11 cellular contexts compared by ENCODE assay signal in genomic region chr6:124854338-124854922, GRCh38.
A peak's percentile ranks its signal among the peaks of the same experiment; 100 is the strongest.
DNase-seq lines count a peak whose midpoint lies in the region; ATAC-seq, FAIRE-seq and TF ChIP-seq lines count a peak whose summit lies in the region.
"Had no signal": no experiment of that assay in that cellular context is flagged by ENCODE, and none has a peak within 500 bp of the region (broad histone marks: within the 10 kb centered on the region; RNA-seq: fewer than 3 reads in every experiment).

No MANE protein-coding gene starts in this region.

- H3K27me3 Mint-ChIP-seq in natural killer cell (ENCODE audit: low read depth in 2 of 2): no peaks in the 10 kb centered on the region

- no peaks in the 10 kb centered on the region for H3K9me3 ChIP-seq in psoas muscle
- H3K9me3 ChIP-seq: BLaER1 treated with 17β-estradiol and CSF1 and Interleukin-3, amounts not matched to agents 10 nM and 100 nM had no signal

- WGBS in psoas muscle, 3 donors: 89 to 94% (median 90%) methylated on average over 1 of the region's 1 CpG

- no peaks in the 10 kb centered on the region for H3K27me3 ChIP-seq in bronchial epithelial cell (ENCODE audit: control insufficient read depth, insufficient read depth, low read length)
- no peaks in the 10 kb centered on the region for H3K27me3 ChIP-seq in psoas muscle (ENCODE audit: insufficient read depth in 3 of 3, low read length in 2 of 3)
- H3K27me3 ChIP-seq: BLaER1 treated with 17β-estradiol and CSF1 and Interleukin-3, amounts not matched to agents 10 nM and 100 nM had no signal

- no peak overlapping the region for H3K4me3 Mint-ChIP-seq in natural killer cell
- H3K4me3 Mint-ChIP-seq: activated naive CD8-positive, alpha-beta T cell had no signal

- no peak overlapping the region for H3K27ac ChIP-seq in psoas muscle
- H3K27ac ChIP-seq: BLaER1 treated with 17β-estradiol and CSF1 and Interleukin-3, amounts not matched to agents 10 nM and 100 nM had no signal

- no peaks in the 10 kb centered on the region for H3K36me3 ChIP-seq in bronchial epithelial cell (ENCODE audit: control insufficient read depth, insufficient read depth, low read length)
- no peaks in the 10 kb centered on the region for H3K36me3 ChIP-seq in psoas muscle (ENCODE audit: insufficient read depth in 1 of 2, low read depth in 1 of 2)
- H3K36me3 ChIP-seq: BLaER1 treated with 17β-estradiol and CSF1 and Interleukin-3, amounts not matched to agents 10 nM and 100 nM had no signal

- DNase-seq in NOMO-1 treated with DMSO at 0.1 percent for 48 hours (lab: John Stamatoyannopoulos, UW; ENCODE audit: unreplicated experiment): peak; percentile 38
- no peak for DNase-seq in NOMO-1 treated with dmso at 0.1 percent for 144 hours (lab: John Stamatoyannopoulos, UW; ENCODE audit: unreplicated experiment)
- DNase-seq in NCI-H2029 (lab: John Stamatoyannopoulos, UW): peak; percentile 61
- peak; percentile 35 for DNase-seq in bronchial epithelial cell (ENCODE audit: low read depth)
- no peak for DNase-seq in psoas muscle
- DNase-seq in GM12892 (ENCODE audit: insufficient read length): no peak
- DNase-seq in stimulated activated CD8-positive, alpha-beta memory T cell treated with anti-CD3 and anti-CD28 coated beads, Interleukin-4, amount 100 ng/mL, for 48 hours: no peak
- no peak for DNase-seq in natural killer cell
- DNase-seq: KBM-7 had no signal

- H3K36me3 Mint-ChIP-seq in natural killer cell: no peaks in the 10 kb centered on the region
- H3K36me3 Mint-ChIP-seq: activated naive CD8-positive, alpha-beta T cell had no signal

- H3K4me1 Mint-ChIP-seq in natural killer cell: no peaks in the 10 kb centered on the region

- ATAC-seq in psoas muscle: no peak
- ATAC-seq in natural killer cell: no peak

- FAIRE-seq in bronchial epithelial cell (lab: Jason Lieb, UNC) (no peak), GM12892 (lab: Jason Lieb, UNC) (no peak)

- H3K4me3 ChIP-seq in bronchial epithelial cell (ENCODE audit: low read depth, low read length) (no peak overlapping the region), psoas muscle (no peak overlapping the region)
- H3K4me3 ChIP-seq: BLaER1 treated with 17β-estradiol and CSF1 and Interleukin-3, amounts not matched to agents 10 nM and 100 nM had no signal

- intact Hi-C loops in psoas muscle (cut with DNase I): loop anchor here in 1 of 2 donors (2.0 kb wide), 1 partner anchor 1052 kb away; the partner anchor contains the start of gene NKAIN2
- intact Hi-C loops in natural killer cell (cut with micrococcal nuclease): no loop called here

- TF ChIP-seq POLR2A in GM12892 (IDR thresholded peaks at IDR 0.05; ENCODE audit: low read depth, low read length): no peak

- TF ChIP-seq CTCF in bronchial epithelial cell (IDR thresholded peaks at IDR 0.05; ENCODE audit: insufficient read depth, low read length, severe bottlenecking) (no peak), psoas muscle (IDR thresholded peaks at IDR 0.05) (peak; percentile 28), natural killer cell (IDR thresholded peaks at IDR 0.05) (no peak)

- H3K27ac Mint-ChIP-seq in natural killer cell: no peak overlapping the region
- H3K27ac Mint-ChIP-seq: activated naive CD8-positive, alpha-beta T cell had no signal

- H3K9me3 Mint-ChIP-seq in natural killer cell: no peaks in the 10 kb centered on the region

- no peaks in the 10 kb centered on the region for H3K4me1 ChIP-seq in psoas muscle
- H3K4me1 ChIP-seq: BLaER1 treated with 17β-estradiol and CSF1 and Interleukin-3, amounts not matched to agents 10 nM and 100 nM had no signal

Comparison
In these comparisons a context has a peak if more than half of its experiments do, and no peak if none do; other contexts are left out.
1. DNase-seq: peak in NOMO-1 treated with DMSO at 0.1 percent for 48 hours (single experiment), NCI-H2029 (single experiment) and bronchial epithelial cell (single experiment); none in NOMO-1 treated with dmso at 0.1 percent for 144 hours (single experiment), psoas muscle (0 of 2), GM12892 (single experiment), stimulated activated CD8-positive, alpha-beta memory T cell treated with anti-CD3 and anti-CD28 coated beads, Interleukin-4, amount 100 ng/mL, for 48 hours (single experiment) and natural killer cell (single experiment).